8 cellular contexts compared by ENCODE assay signal in the genomic region with DNA sequence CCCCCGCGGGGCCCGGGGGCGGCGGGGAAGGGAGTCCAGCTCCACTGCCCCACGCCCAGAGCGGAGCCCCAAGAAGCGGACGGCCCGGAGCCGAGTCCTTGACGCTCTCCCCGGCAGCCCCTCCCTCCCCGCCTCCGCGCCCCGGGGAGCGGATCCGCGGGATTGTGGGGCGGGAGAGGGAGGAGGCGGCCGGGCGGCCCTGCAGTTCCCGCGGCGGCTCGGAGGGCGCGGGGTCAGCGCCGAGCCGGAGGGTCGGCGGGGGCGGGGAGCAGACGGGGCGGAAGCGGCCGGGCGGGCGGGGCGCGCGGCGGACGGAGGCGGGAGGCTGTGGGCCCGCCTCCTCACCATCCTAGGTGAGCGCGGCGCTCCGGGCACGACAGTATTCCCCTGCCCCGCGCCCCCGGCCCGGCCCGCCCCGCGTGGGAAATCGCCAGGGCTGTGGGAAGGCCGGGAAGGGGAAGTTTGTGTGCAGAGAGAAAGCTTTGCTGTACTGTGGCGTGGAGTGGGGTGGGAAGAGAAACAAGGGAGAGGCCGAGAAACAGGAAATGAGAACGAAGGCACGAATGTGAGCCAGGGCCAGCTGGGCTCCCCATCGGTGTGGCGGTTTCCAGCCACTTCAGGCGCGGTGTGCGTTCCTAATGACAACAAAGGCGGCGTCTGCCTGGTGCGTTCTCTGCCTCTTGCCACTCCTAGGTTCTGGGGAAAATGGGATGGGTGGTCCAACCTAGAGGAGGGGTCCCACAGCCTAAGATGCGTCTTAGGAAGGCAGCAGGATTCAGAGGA. TPM values are rescaled to one million over a fixed set of nuclear protein-coding genes. Genes with fewer than 3 reads are reported as not detected.
DNase-seq lines count a peak whose midpoint lies in the region; ATAC-seq and TF ChIP-seq lines count a peak whose summit lies in the region.

No MANE protein-coding gene starts in this region.

- no peak for TF ChIP-seq CTCF in cardiac muscle cell (IDR thresholded peaks at IDR 0.05; ENCODE audit: low read depth, low read length)
- TF ChIP-seq CTCF in vagina (IDR thresholded peaks at IDR 0.05): no peak

- peaks cover 22% of the 10 kb centered on the region for H3K4me1 Mint-ChIP-seq in activated naive CD8-positive, alpha-beta T cell (ENCODE audit: low read depth)

- H3K4me1 ChIP-seq in cardiac muscle cell (ENCODE audit: low read depth) (peaks cover 18% of the 10 kb centered on the region), vagina (peaks cover 18% of the 10 kb centered on the region)

- H3K4me3 ChIP-seq in cardiac muscle cell: peak overlapping the region; percentile 95
- H3K4me3 ChIP-seq in vagina: peak overlapping the region; percentile 87 to 96

- H3K27ac Mint-ChIP-seq in activated naive CD8-positive, alpha-beta T cell: no peak overlapping the region

- intact Hi-C loops in vagina (cut with DNase I): loop anchor here (10.0 kb wide), 1 partner anchor 71 kb away; no protein-coding TSS in a partner anchor

- H3K36me3 ChIP-seq in cardiac muscle cell: no peaks in the 10 kb centered on the region
- no peaks in the 10 kb centered on the region for H3K36me3 ChIP-seq in vagina

- ATAC-seq in GM21576 (IDR thresholded peaks at IDR 0.05; ENCODE audit: unreplicated experiment): peak; percentile 39

- H3K27me3 ChIP-seq in cardiac muscle cell: no peaks in the 10 kb centered on the region
- H3K27me3 ChIP-seq in vagina: no peaks in the 10 kb centered on the region

- no peaks in the 10 kb centered on the region for H3K27me3 Mint-ChIP-seq in activated naive CD8-positive, alpha-beta T cell

- no peaks in the 10 kb centered on the region for H3K36me3 Mint-ChIP-seq in activated naive CD8-positive, alpha-beta T cell

- H3K9me3 ChIP-seq in cardiac muscle cell (ENCODE audit: low read depth) (no peaks in the 10 kb centered on the region), vagina (no peaks in the 10 kb centered on the region)

- no peaks in the 10 kb centered on the region for H3K9me3 Mint-ChIP-seq in activated naive CD8-positive, alpha-beta T cell (ENCODE audit: low read depth)

- no peak for TF ChIP-seq RAD21 in Ishikawa (IDR thresholded peaks at IDR 0.05; ENCODE audit: low read depth)

- no peak; the same call in 1 of the 2 replicates for TF ChIP-seq EP300 in Ishikawa (IDR thresholded peaks at IDR 0.05; ENCODE audit: borderline replicate concordance)

- peak overlapping the region; percentile 79 for H3K4me3 Mint-ChIP-seq in activated naive CD8-positive, alpha-beta T cell

- DNase-seq in EH (ENCODE audit: low read depth) (peak; percentile 83), SHP77 treated with DMSO at 0.1 percent for 48 hours (lab: John Stamatoyannopoulos, UW) (peak; percentile 27), cardiac muscle cell (ENCODE audit: low read depth in 1 of 2, low spot score in 1 of 2) (peak; percentile 82 to 87), pons (ENCODE audit: low spot score) (peak; percentile 39), vagina (ENCODE audit: extremely low spot score in 2 of 2) (no peak)

- no peak for TF ChIP-seq POLR2A in vagina (IDR thresholded peaks at IDR 0.05)

- H3K27ac ChIP-seq in cardiac muscle cell: peak overlapping the region; percentile 84
- peak overlapping the region; percentile 90 for H3K27ac ChIP-seq in vagina

TF ChIP-seq in Ishikawa, 13 proteins besides CTCF, POLR2A, EP300 and RAD21:
- TF ChIP-seq EGR1 (IDR thresholded peaks at IDR 0.05): no peak
- TF ChIP-seq NFIC (IDR thresholded peaks at IDR 0.05): no peak
- TF ChIP-seq TEAD4 (IDR thresholded peaks at IDR 0.05): no peak
- TF ChIP-seq CREB1 (IDR thresholded peaks at IDR 0.05; ENCODE audit: low read depth): no peak
- TF ChIP-seq TCF12 (IDR thresholded peaks at IDR 0.05; ENCODE audit: low read depth): no peak
- TF ChIP-seq, protein P1, sequence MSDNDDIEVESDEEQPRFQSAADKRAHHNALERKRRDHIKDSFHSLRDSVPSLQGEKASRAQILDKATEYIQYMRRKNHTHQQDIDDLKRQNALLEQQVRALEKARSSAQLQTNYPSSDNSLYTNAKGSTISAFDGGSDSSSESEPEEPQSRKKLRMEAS (IDR thresholded peaks at IDR 0.05): peak; percentile 50
- no peak for TF ChIP-seq FOXM1 (IDR thresholded peaks at IDR 0.05; ENCODE audit: borderline replicate concordance, low read depth)
- TF ChIP-seq CEBPB (IDR thresholded peaks at IDR 0.05): no peak
- peak; percentile 69; the same call in 1 of the 2 replicates for TF ChIP-seq ZBTB7A (IDR thresholded peaks at IDR 0.05; ENCODE audit: low read depth)
- peak; percentile 41 for TF ChIP-seq TAF1 (IDR thresholded peaks at IDR 0.05; ENCODE audit: low read depth)
- no peak for TF ChIP-seq YY1 (IDR thresholded peaks at IDR 0.05; ENCODE audit: low read depth)
- no peak for TF ChIP-seq USF1 (IDR thresholded peaks at IDR 0.05)
- TF ChIP-seq, protein P2, sequence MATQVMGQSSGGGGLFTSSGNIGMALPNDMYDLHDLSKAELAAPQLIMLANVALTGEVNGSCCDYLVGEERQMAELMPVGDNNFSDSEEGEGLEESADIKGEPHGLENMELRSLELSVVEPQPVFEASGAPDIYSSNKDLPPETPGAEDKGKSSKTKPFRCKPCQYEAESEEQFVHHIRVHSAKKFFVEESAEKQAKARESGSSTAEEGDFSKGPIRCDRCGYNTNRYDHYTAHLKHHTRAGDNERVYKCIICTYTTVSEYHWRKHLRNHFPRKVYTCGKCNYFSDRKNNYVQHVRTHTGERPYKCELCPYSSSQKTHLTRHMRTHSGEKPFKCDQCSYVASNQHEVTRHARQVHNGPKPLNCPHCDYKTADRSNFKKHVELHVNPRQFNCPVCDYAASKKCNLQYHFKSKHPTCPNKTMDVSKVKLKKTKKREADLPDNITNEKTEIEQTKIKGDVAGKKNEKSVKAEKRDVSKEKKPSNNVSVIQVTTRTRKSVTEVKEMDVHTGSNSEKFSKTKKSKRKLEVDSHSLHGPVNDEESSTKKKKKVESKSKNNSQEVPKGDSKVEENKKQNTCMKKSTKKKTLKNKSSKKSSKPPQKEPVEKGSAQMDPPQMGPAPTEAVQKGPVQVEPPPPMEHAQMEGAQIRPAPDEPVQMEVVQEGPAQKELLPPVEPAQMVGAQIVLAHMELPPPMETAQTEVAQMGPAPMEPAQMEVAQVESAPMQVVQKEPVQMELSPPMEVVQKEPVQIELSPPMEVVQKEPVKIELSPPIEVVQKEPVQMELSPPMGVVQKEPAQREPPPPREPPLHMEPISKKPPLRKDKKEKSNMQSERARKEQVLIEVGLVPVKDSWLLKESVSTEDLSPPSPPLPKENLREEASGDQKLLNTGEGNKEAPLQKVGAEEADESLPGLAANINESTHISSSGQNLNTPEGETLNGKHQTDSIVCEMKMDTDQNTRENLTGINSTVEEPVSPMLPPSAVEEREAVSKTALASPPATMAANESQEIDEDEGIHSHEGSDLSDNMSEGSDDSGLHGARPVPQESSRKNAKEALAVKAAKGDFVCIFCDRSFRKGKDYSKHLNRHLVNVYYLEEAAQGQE (IDR thresholded peaks at IDR 0.05; ENCODE audit: low read depth): no peak

RNA-seq across cellular contexts. Expression of gene KLF12, which starts 1.3 kb away (rescaled TPM):
- total RNA-seq in cardiac muscle cell: 13.0 and 17.8 TPM in 2 replicates
- polyA plus RNA-seq in cardiac muscle cell: 6.4 and 9.1 TPM in 2 replicates
- 5.4 TPM for total RNA-seq in vagina

Comparison
In these comparisons a context has a peak if more than half of its experiments do, and no peak if none do; other contexts are left out.
1. DNase-seq: peak in EH (single experiment), SHP77 treated with DMSO at 0.1 percent for 48 hours (single experiment), cardiac muscle cell (2 of 2) and pons (single experiment); none in vagina (0 of 2).